Comparison of ENCODE assay signal across 8 cellular contexts in the genomic region with DNA sequence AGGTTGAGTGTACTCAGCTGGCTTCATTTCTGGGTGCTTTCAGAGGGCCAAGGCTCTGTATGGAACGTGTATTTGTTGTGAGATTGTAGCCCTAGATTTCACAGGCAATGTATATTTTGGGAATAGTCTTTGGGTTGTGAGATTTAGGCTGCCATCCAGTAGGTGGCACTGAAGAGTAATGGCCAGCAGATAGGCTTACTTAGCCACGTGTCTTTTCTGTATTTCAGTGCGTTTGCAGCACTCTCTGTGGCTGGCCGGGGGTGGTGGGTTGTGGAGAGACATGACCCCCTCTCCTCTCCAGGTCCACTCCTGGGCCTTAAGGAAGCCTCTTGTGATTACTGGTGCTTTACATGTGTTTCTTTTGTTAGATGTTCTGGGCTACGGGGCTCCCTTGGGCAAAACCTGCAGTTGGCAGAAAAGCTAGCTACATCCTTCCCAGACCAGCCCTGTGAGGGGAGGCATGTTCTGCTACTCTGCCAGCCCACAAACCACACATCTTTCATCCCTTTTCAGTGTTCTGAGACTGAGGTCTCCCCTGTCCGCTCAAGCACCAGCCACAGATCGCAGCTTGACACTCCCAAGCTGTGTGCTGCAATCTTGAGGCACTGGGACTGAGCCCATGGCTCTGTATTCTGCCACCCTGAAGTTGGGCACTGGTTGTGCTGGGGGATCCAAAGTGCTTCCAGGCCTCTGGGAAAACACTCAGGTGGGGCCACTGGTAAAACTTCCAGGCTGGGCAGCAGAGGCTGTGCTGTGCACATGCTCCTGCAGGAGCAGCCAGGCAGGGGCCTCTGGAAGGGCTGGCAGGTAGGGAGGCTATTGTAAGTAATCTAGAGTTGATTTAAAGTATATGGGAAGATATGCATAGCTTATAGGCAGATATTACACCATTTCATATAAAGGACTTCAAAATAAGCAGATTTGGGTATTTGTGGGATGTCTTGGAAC.
DNase-seq lines count a peak whose midpoint lies in the region; ATAC-seq and TF ChIP-seq lines count a peak whose summit lies in the region.

No MANE protein-coding gene starts in this region.

- no peak overlapping the region for H3K27ac Mint-ChIP-seq in Caco-2 (ENCODE audit: unreplicated experiment)
- H3K27ac Mint-ChIP-seq in activated naive CD8-positive, alpha-beta T cell treated with anti-CD3 and anti-CD28 coated beads, Interleukin-2, amount 50 U/mL, for 24 hours = no peak overlapping the region

- intact Hi-C loops in Caco-2 (cut with micrococcal nuclease; ENCODE audit: unreplicated experiment) = loop anchor here (1.0 to 5.0 kb wide), 2 partner anchors 33 to 395 kb away; no protein-coding TSS in a partner anchor

- H3K27me3 ChIP-seq in Caco-2 (replicated peaks; ENCODE audit: control insufficient read depth, insufficient read depth, low read length) (no peaks in the 10 kb centered on the region), kidney epithelial cell (ENCODE audit: control insufficient read depth, insufficient read depth, low read length) (no peaks in the 10 kb centered on the region)

- no peaks in the 10 kb centered on the region for H3K9me3 ChIP-seq in Caco-2

- POLR2A ChIA-PET in Caco-2 (lab: Charles Lee) = no interaction called here

- H3K36me3 ChIP-seq in Caco-2 (ENCODE audit: control insufficient read depth, insufficient read depth, low read length) (no peaks in the 10 kb centered on the region), kidney epithelial cell (ENCODE audit: control insufficient read depth, insufficient read depth, low read length) (no peaks in the 10 kb centered on the region)

- H3K4me1 ChIP-seq in Caco-2 = no peaks in the 10 kb centered on the region

- peaks cover 10% of the 10 kb centered on the region for H3K4me1 Mint-ChIP-seq in Caco-2 (ENCODE audit: low read depth, unreplicated experiment)
- no peaks in the 10 kb centered on the region for H3K4me1 Mint-ChIP-seq in activated naive CD8-positive, alpha-beta T cell treated with anti-CD3 and anti-CD28 coated beads, Interleukin-2, amount 50 U/mL, for 24 hours

- H3K9me3 Mint-ChIP-seq in Caco-2 (ENCODE audit: unreplicated experiment) = no peaks in the 10 kb centered on the region
- H3K9me3 Mint-ChIP-seq in activated naive CD8-positive, alpha-beta T cell treated with anti-CD3 and anti-CD28 coated beads, Interleukin-2, amount 50 U/mL, for 24 hours = no peaks in the 10 kb centered on the region

- H3K4me3 Mint-ChIP-seq in Caco-2 (ENCODE audit: unreplicated experiment) = no peak overlapping the region
- H3K4me3 Mint-ChIP-seq in activated naive CD8-positive, alpha-beta T cell treated with anti-CD3 and anti-CD28 coated beads, Interleukin-2, amount 50 U/mL, for 24 hours = no peak overlapping the region

- TF ChIP-seq CTCF in Caco-2 (IDR thresholded peaks at IDR 0.05; ENCODE audit: insufficient read depth in 1 of 2, low read depth in 1 of 2, low read length in 1 of 2, severe bottlenecking in 1 of 2, unreplicated experiment in 1 of 2) (peak; percentile 76 to 84), kidney epithelial cell (IDR thresholded peaks at IDR 0.05; ENCODE audit: insufficient read depth, low read length, poor library complexity, severe bottlenecking) (peak; percentile 74)

- BruUV-seq in Caco-2 (replicated peaks; lab: Mats Ljungman, UMichigan) = no TSS peak

- no peaks in the 10 kb centered on the region for H3K36me3 Mint-ChIP-seq in Caco-2 (ENCODE audit: insufficient read depth, unreplicated experiment)
- no peaks in the 10 kb centered on the region for H3K36me3 Mint-ChIP-seq in activated naive CD8-positive, alpha-beta T cell treated with anti-CD3 and anti-CD28 coated beads, Interleukin-2, amount 50 U/mL, for 24 hours (ENCODE audit: low read depth)

- DNase-seq in Caco-2 (peak; percentile 42 to 57), NCI-H1105 (lab: John Stamatoyannopoulos, UW) (peak; percentile 55), kidney epithelial cell (ENCODE audit: low read depth) (no peak), NCI-H446 treated with DMSO at 0.1 percent for 48 hours (lab: John Stamatoyannopoulos, UW) (no peak), NCI-H510A (lab: John Stamatoyannopoulos, UW) (no peak)
- peak; percentile 5 for DNase-seq in activated naive CD8-positive, alpha-beta T cell treated with anti-CD3 and anti-CD28 coated beads, Interleukin-2, amount 50 U/mL, for 24 hours

- ATAC-seq in GM18858 (IDR thresholded peaks at IDR 0.05; ENCODE audit: unreplicated experiment) (peak; percentile 89), HG02884 (IDR thresholded peaks at IDR 0.05; ENCODE audit: unreplicated experiment) (peak; percentile 91)
- ATAC-seq in activated naive CD8-positive, alpha-beta T cell treated with anti-CD3 and anti-CD28 coated beads, Interleukin-2, amount 50 U/mL, for 24 hours = peak; percentile 66

- peaks cover 4% of the 10 kb centered on the region for H3K27me3 Mint-ChIP-seq in Caco-2 (ENCODE audit: insufficient read depth, unreplicated experiment)
- no peaks in the 10 kb centered on the region for H3K27me3 Mint-ChIP-seq in activated naive CD8-positive, alpha-beta T cell treated with anti-CD3 and anti-CD28 coated beads, Interleukin-2, amount 50 U/mL, for 24 hours

- no peak overlapping the region for H3K4me3 ChIP-seq in Caco-2 (ENCODE audit: low read depth, low read length)
- H3K4me3 ChIP-seq in kidney epithelial cell (ENCODE audit: low read depth, low read length) = no peak overlapping the region

- CTCF ChIA-PET in Caco-2 (lab: Charles Lee) = no interaction called here

Comparison
In these comparisons a context has a peak if more than half of its experiments do, and no peak if none do; other contexts are left out.
1. DNase-seq: peak in Caco-2 (2 of 2), NCI-H1105 (single experiment) and activated naive CD8-positive, alpha-beta T cell treated with anti-CD3 and anti-CD28 coated beads, Interleukin-2, amount 50 U/mL, for 24 hours (single experiment); none in kidney epithelial cell (single experiment), NCI-H446 treated with DMSO at 0.1 percent for 48 hours (single experiment) and NCI-H510A (single experiment).
2. Peak in every context shown above with its lines, with median percentiles within 50 percentile points of each other: ATAC-seq.